Comparison of ENCODE assay signal across 24 cellular contexts in genomic region chr5:81830602-81831001, GRCh38.
A peak's percentile ranks its signal among the peaks of the same experiment; 100 is the strongest.
DNase-seq lines count a peak whose midpoint lies in the region; ATAC-seq and TF ChIP-seq lines count a peak whose summit lies in the region.
"Had no signal": no experiment of that assay in that cellular context is flagged by ENCODE, and none has a peak within 500 bp of the region (broad histone marks: within the 10 kb centered on the region; RNA-seq: fewer than 3 reads in every experiment).

No MANE protein-coding gene starts in this region.

- H3K9me3 ChIP-seq in uterus (no peaks in the 10 kb centered on the region), left lung (no peaks in the 10 kb centered on the region)
- H3K9me3 ChIP-seq: lower lobe of right lung, MG63, tibial artery had no signal

- POLR2A ChIA-PET in activated B cell treated with CpG ODN at 0.5 μM for 24 hours (lab: Charles Lee) = no interaction called here

- H3K27ac Mint-ChIP-seq in activated B cell treated with CpG ODN at 0.5 μM for 24 hours = no peak overlapping the region
- H3K27ac Mint-ChIP-seq: activated CD4-positive, alpha-beta T cell treated with anti-CD3 and anti-CD28 coated beads for 36 hours; activated naive CD4-positive, alpha-beta T cell treated with anti-CD3 and anti-CD28 coated beads for 36 hours; stimulated activated naive CD8-positive, alpha-beta T cell treated with anti-CD3 and anti-CD28 coated beads, Interleukin-15, Interleukin-2, amounts not matched to agents 100 ng/mL and 50 ng/mL, for 24 hours had no signal

- H3K36me3 ChIP-seq in uterus = no peaks in the 10 kb centered on the region
- no peaks in the 10 kb centered on the region for H3K36me3 ChIP-seq in left lung
- H3K36me3 ChIP-seq: lower lobe of right lung, MG63, tibial artery had no signal

- H3K27ac ChIP-seq in uterus = peak overlapping the region; percentile 22 to 47
- H3K27ac ChIP-seq in left lung = no peak overlapping the region
- H3K27ac ChIP-seq: 22Rv1, coronary artery, lower lobe of right lung, tibial artery had no signal

- intact Hi-C loops in activated B cell treated with CpG ODN at 0.5 μM for 24 hours (cut with micrococcal nuclease) (loop anchor here (5.0 kb wide), 1 partner anchor 43 kb away; no protein-coding TSS in a partner anchor), uterus (cut with DNase I; ENCODE audit: low total_unique reads) (no loop called here), left lung (cut with DNase I) (no loop called here)

- H3K27me3 ChIP-seq in uterus (no peaks in the 10 kb centered on the region), left lung (no peaks in the 10 kb centered on the region)
- H3K27me3 ChIP-seq: MG63, tibial artery had no signal

- CTCF ChIA-PET in activated B cell treated with CpG ODN at 0.5 μM for 24 hours (lab: Charles Lee) = no interaction called here

- no peaks in the 10 kb centered on the region for H3K9me3 Mint-ChIP-seq in activated B cell treated with CpG ODN at 0.5 μM for 24 hours
- H3K9me3 Mint-ChIP-seq: activated naive CD4-positive, alpha-beta T cell treated with anti-CD3 and anti-CD28 coated beads for 36 hours; activated T-cell treated with anti-CD3 and anti-CD28 coated beads, Interleukin-2, amount 50 U/mL, for 4 hours; stimulated activated naive CD8-positive, alpha-beta T cell treated with anti-CD3 and anti-CD28 coated beads, Interleukin-15, Interleukin-2, amounts not matched to agents 100 ng/mL and 50 ng/mL, for 24 hours had no signal

- H3K4me1 Mint-ChIP-seq in activated B cell treated with CpG ODN at 0.5 μM for 24 hours = peaks cover 6% of the 10 kb centered on the region
- H3K4me1 Mint-ChIP-seq: activated CD4-positive, alpha-beta T cell treated with anti-CD3 and anti-CD28 coated beads for 36 hours had no signal

- H3K36me3 Mint-ChIP-seq in activated B cell treated with CpG ODN at 0.5 μM for 24 hours (ENCODE audit: low read depth) = no peaks in the 10 kb centered on the region

- ATAC-seq in activated B cell treated with CpG ODN at 0.5 μM for 24 hours (ENCODE audit: low read depth) (peak; percentile 37), left lung (no peak)
- ATAC-seq: activated CD4-positive, alpha-beta T cell treated with anti-CD3 and anti-CD28 coated beads for 36 hours; activated T-cell treated with anti-CD3 and anti-CD28 coated beads, Interleukin-2, amount 50 U/mL, for 4 hours; lower lobe of right lung; SK-N-SH treated with all-trans-retinoic acid at 6 μM for 48 hours had no signal

- no peak for TF ChIP-seq CTCF in activated B cell treated with CpG ODN at 0.5 μM for 24 hours (IDR thresholded peaks at IDR 0.05)
- TF ChIP-seq CTCF in uterus (IDR thresholded peaks at IDR 0.05) = no peak
- no peak for TF ChIP-seq CTCF in left lung (IDR thresholded peaks at IDR 0.05)

- H3K4me3 Mint-ChIP-seq in activated B cell treated with CpG ODN at 0.5 μM for 24 hours = no peak overlapping the region
- H3K4me3 Mint-ChIP-seq: activated CD4-positive, alpha-beta T cell treated with anti-CD3 and anti-CD28 coated beads for 36 hours; activated naive CD4-positive, alpha-beta T cell treated with anti-CD3 and anti-CD28 coated beads for 36 hours; activated T-cell treated with anti-CD3 and anti-CD28 coated beads, Interleukin-2, amount 50 U/mL, for 4 hours; stimulated activated naive CD8-positive, alpha-beta T cell treated with anti-CD3 and anti-CD28 coated beads, Interleukin-15, Interleukin-2, amounts not matched to agents 100 ng/mL and 50 ng/mL, for 24 hours had no signal

- H3K4me1 ChIP-seq in uterus (no peaks in the 10 kb centered on the region), left lung (no peaks in the 10 kb centered on the region)
- H3K4me1 ChIP-seq: lower lobe of right lung had no signal

- no peaks in the 10 kb centered on the region for H3K27me3 Mint-ChIP-seq in activated B cell treated with CpG ODN at 0.5 μM for 24 hours
- H3K27me3 Mint-ChIP-seq: activated CD4-positive, alpha-beta T cell treated with anti-CD3 and anti-CD28 coated beads for 36 hours; stimulated activated naive CD8-positive, alpha-beta T cell treated with anti-CD3 and anti-CD28 coated beads, Interleukin-15, Interleukin-2, amounts not matched to agents 100 ng/mL and 50 ng/mL, for 24 hours had no signal

- TF ChIP-seq POLR2A in uterus (IDR thresholded peaks at IDR 0.05) = no peak

- H3K4me3 ChIP-seq in uterus (no peak overlapping the region), left lung (no peak overlapping the region)
- H3K4me3 ChIP-seq: coronary artery, lower lobe of right lung, MG63, tibial artery had no signal

- DNase-seq in NOMO-1 (lab: John Stamatoyannopoulos, UW; ENCODE audit: unreplicated experiment in 2 of 2) (peak; percentile 19 to 63), NOMO-1 treated with dmso at 0.1 percent for 144 hours (lab: John Stamatoyannopoulos, UW; ENCODE audit: unreplicated experiment) (no peak), NAMALWA (ENCODE audit: low spot score) (peak; percentile 20), activated B cell treated with CpG ODN at 0.5 μM for 24 hours (no peak), uterus (no peak), NCI-H1105 treated with DMSO at 0.1 percent for 48 hours (lab: John Stamatoyannopoulos, UW) (no peak), left lung (no peak)
- no peak for DNase-seq in activated naive CD4-positive, alpha-beta T cell treated with Interleukin-2 at 50 U/mL for 16 hours
- DNase-seq: activated CD4-positive, alpha-beta T cell treated with anti-CD3 and anti-CD28 coated beads for 36 hours; activated naive CD4-positive, alpha-beta T cell treated with anti-CD3 and anti-CD28 coated beads for 36 hours; activated T-cell treated with anti-CD3 and anti-CD28 coated beads, Interleukin-2, amount 50 U/mL, for 4 hours; amniotic stem cell; IMR-90; lower lobe of right lung; MG63; NCI-H2029; NCI-H345; stimulated activated CD4-positive, alpha-beta T cell treated with anti-CD3 and anti-CD28 coated beads, Interleukin-4, amount 100 ng/mL, for 1 hour; T1000; tibial artery had no signal

Comparison
In these comparisons a context has a peak if more than half of its experiments do, and no peak if none do; other contexts are left out.
1. DNase-seq: peak in NOMO-1 (2 of 2) and NAMALWA (single experiment); none in NOMO-1 treated with dmso at 0.1 percent for 144 hours (single experiment), activated B cell treated with CpG ODN at 0.5 μM for 24 hours (single experiment), uterus (0 of 2), activated naive CD4-positive, alpha-beta T cell treated with Interleukin-2 at 50 U/mL for 16 hours (single experiment), NCI-H1105 treated with DMSO at 0.1 percent for 48 hours (single experiment) and left lung (0 of 2).
2. H3K27ac ChIP-seq: peak in uterus (2 of 2); none in left lung (0 of 2).